1 cellular context compared by ENCODE assay signal in the genomic region with DNA sequence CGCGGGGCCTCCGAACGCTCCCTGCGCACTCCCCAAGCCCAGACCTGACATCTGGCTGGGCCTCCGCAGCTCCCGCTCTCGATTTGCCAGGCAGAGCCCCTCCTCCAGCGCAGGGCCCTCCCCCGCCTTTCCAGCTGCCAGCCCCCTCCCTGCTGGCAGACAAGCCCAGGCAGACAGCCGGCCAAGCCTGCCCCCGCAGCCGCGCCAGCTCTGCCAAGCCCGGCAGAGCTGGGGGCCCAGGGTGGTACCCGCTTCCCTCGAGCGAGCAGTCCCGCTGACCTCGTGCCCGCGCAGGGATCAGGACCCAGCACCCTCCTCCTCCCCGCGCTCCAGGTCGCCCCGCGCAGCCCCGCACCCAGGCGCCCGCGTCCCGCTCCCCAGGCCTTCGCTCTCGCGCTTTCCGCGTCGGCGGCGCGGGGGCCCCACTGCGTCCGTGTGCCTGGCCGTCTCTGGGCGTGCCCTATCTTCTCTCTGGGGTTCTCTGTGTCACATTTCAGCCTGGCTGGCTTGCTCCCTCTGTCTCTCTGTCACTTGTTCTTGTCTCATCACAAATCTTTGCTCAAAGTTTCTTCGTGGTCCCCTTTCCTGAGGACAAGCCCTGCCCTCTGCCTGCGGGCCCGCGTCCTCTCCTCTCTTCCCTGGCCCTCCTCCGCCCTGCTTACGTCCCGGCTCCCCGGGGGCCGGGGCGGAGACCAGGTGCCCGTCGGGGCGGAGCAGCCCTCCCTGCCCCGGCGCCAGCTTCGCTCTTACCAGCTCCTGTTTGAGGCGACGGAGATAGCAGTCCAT.
TF ChIP-seq lines count a peak whose summit lies in the region.

No MANE protein-coding gene starts in this region.

TF ChIP-seq in HEK293, 187 proteins besides CTCF, POLR2A, EP300 and RAD21 (continued from another document):
- TF ChIP-seq, protein P1, sequence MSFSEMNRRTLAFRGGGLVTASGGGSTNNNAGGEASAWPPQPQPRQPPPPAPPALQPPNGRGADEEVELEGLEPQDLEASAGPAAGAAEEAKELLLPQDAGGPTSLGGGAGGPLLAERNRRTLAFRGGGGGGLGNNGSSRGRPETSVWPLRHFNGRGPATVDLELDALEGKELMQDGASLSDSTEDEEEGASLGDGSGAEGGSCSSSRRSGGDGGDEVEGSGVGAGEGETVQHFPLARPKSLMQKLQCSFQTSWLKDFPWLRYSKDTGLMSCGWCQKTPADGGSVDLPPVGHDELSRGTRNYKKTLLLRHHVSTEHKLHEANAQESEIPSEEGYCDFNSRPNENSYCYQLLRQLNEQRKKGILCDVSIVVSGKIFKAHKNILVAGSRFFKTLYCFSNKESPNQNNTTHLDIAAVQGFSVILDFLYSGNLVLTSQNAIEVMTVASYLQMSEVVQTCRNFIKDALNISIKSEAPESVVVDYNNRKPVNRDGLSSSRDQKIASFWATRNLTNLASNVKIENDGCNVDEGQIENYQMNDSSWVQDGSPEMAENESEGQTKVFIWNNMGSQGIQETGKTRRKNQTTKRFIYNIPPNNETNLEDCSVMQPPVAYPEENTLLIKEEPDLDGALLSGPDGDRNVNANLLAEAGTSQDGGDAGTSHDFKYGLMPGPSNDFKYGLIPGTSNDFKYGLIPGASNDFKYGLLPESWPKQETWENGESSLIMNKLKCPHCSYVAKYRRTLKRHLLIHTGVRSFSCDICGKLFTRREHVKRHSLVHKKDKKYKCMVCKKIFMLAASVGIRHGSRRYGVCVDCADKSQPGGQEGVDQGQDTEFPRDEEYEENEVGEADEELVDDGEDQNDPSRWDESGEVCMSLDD (tag by site-specific recombination; IDR thresholded peaks at IDR 0.05): no peak; the same call in 1 of the 2 replicates
- TF ChIP-seq ZNF830 (tag by site-specific recombination; IDR thresholded peaks at IDR 0.05; ENCODE audit: low read depth): no peak
- no peak for TF ChIP-seq ZNF664 (tag by site-specific recombination; IDR thresholded peaks at IDR 0.05)
- TF ChIP-seq ZNF548 (tag by site-specific recombination; IDR thresholded peaks at IDR 0.05): no peak
- TF ChIP-seq, protein P2, sequence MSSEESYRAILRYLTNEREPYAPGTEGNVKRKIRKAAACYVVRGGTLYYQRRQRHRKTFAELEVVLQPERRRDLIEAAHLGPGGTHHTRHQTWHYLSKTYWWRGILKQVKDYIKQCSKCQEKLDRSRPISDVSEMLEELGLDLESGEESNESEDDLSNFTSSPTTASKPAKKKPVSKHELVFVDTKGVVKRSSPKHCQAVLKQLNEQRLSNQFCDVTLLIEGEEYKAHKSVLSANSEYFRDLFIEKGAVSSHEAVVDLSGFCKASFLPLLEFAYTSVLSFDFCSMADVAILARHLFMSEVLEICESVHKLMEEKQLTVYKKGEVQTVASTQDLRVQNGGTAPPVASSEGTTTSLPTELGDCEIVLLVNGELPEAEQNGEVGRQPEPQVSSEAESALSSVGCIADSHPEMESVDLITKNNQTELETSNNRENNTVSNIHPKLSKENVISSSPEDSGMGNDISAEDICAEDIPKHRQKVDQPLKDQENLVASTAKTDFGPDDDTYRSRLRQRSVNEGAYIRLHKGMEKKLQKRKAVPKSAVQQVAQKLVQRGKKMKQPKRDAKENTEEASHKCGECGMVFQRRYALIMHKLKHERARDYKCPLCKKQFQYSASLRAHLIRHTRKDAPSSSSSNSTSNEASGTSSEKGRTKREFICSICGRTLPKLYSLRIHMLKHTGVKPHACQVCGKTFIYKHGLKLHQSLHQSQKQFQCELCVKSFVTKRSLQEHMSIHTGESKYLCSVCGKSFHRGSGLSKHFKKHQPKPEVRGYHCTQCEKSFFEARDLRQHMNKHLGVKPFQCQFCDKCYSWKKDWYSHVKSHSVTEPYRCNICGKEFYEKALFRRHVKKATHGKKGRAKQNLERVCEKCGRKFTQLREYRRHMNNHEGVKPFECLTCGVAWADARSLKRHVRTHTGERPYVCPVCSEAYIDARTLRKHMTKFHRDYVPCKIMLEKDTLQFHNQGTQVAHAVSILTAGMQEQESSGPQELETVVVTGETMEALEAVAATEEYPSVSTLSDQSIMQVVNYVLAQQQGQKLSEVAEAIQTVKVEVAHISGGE (tag by site-specific recombination; conservative IDR thresholded peaks at IDR 0.05; ENCODE audit: low read depth): no peak
- no peak for TF ChIP-seq ZNF416 (tag by site-specific recombination; IDR thresholded peaks at IDR 0.05)
- TF ChIP-seq BCL11A (tag by site-specific recombination; IDR thresholded peaks at IDR 0.05; ENCODE audit: low read depth): no peak
- no peak for TF ChIP-seq ZNF311 (tag by site-specific recombination; IDR thresholded peaks at IDR 0.05; ENCODE audit: borderline replicate concordance)
- peak; percentile 31; the same call in 1 of the 2 replicates for TF ChIP-seq KLF16 (tag by site-specific recombination; IDR thresholded peaks at IDR 0.05)
- TF ChIP-seq, protein P3, sequence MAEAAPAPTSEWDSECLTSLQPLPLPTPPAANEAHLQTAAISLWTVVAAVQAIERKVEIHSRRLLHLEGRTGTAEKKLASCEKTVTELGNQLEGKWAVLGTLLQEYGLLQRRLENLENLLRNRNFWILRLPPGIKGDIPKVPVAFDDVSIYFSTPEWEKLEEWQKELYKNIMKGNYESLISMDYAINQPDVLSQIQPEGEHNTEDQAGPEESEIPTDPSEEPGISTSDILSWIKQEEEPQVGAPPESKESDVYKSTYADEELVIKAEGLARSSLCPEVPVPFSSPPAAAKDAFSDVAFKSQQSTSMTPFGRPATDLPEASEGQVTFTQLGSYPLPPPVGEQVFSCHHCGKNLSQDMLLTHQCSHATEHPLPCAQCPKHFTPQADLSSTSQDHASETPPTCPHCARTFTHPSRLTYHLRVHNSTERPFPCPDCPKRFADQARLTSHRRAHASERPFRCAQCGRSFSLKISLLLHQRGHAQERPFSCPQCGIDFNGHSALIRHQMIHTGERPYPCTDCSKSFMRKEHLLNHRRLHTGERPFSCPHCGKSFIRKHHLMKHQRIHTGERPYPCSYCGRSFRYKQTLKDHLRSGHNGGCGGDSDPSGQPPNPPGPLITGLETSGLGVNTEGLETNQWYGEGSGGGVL (tag by site-specific recombination; IDR thresholded peaks at IDR 0.05): peak; percentile 87
